In the genomic region with DNA sequence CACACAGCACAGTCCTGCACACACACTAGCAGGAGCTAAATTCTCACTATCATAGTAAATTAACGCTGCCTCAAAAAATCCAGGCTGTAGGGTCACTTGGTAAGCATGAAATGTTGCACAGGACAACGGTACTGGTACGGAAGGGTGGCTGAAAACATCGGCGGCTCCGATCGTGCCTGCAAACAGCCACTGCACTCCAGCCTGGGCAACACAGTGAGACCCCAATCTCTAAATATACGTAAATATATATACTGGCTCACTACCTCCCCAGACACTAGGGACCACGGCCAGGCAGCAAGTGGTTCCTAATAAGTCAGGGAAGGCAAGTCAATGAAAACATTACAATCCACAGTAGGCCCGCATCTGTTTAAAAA, we compare ENCODE assay signal across 10 cellular contexts. TPM values are rescaled to one million over a fixed set of nuclear protein-coding genes. Genes with fewer than 3 reads are reported as not detected.
"Had no signal": no experiment of that assay in that cellular context is flagged by ENCODE, and none has a peak within 500 bp of the region (broad histone marks: within the 10 kb centered on the region; RNA-seq: fewer than 3 reads in every experiment).

No MANE protein-coding gene starts in this region.

- H3K4me3 ChIP-seq: GM23248 had no signal

- ATAC-seq: HepG2 had no signal

- H3K27ac ChIP-seq: GM23248, HL-60 had no signal

- H3K9ac ChIP-seq: GM23248 had no signal

- H2AFZ ChIP-seq: GM23248 had no signal

- FAIRE-seq: H54, HepG2 had no signal

- DNase-seq: GM23248, GOT3, H9, HCEC 1CT, HFFc6, KBM-7 had no signal

RNA-seq across cellular contexts. Expression of gene GLIS1, which starts 44.3 kb away (rescaled TPM):
- total RNA-seq: HepG2 had no signal
- polyA plus RNA-seq: IgD-negative memory B cell had no signal
